In genomic region chr10:131923059-131923756, GRCh38 we compare ENCODE assay signal across 16 cellular contexts. TPM values are rescaled to one million over a fixed set of nuclear protein-coding genes. Genes with fewer than 3 reads are reported as not detected.
DNase-seq lines count a peak whose midpoint lies in the region; ATAC-seq and TF ChIP-seq lines count a peak whose summit lies in the region.
"Had no signal": no experiment of that assay in that cellular context is flagged by ENCODE, and none has a peak within 500 bp of the region (broad histone marks: within the 10 kb centered on the region; RNA-seq: fewer than 3 reads in every experiment).

No MANE protein-coding gene starts in this region.

- DNase-seq in NCI-H526 treated with DMSO at 0.1 percent for 48 hours (lab: John Stamatoyannopoulos, UW) (peak; percentile 56), endodermal cell (peak; percentile 32), trophoblast cell (no peak), kidney tubule cell (ENCODE audit: low spot score) (no peak)
- no peak for DNase-seq in activated naive CD4-positive, alpha-beta T cell treated with anti-CD3 and anti-CD28 coated beads, Interleukin-2, amount 50 U/mL, for 16 hours
- DNase-seq: CD4-positive, alpha-beta memory T cell; DMS79 treated with DMSO at 0.1 percent for 48 hours; Kasumi-1; NCI-H1930; NCI-H2171; NCI-H446 treated with DMSO at 0.1 percent for 48 hours; NCI-H82 had no signal

- H3K4me2 ChIP-seq in trophoblast cell (ENCODE audit: low read length) = no peak overlapping the region

- peaks cover 31% of the 10 kb centered on the region for H3K36me3 Mint-ChIP-seq in endodermal cell (ENCODE audit: low read depth)

- H3K4me1 ChIP-seq in endodermal cell (ENCODE audit: control insufficient read depth, insufficient read depth, low read length) = peaks cover 4% of the 10 kb centered on the region
- H3K4me1 ChIP-seq in trophoblast cell (ENCODE audit: control insufficient read depth in 1 of 2, insufficient read depth in 2 of 2, low read length in 2 of 2) = peaks cover 5 to 7% of the 10 kb centered on the region in 2 experiments

- H3K18ac ChIP-seq in trophoblast cell (ENCODE audit: low read length) = peak overlapping the region; percentile 80

- WGBS in endodermal cell (ENCODE audit: insufficient coverage in 1 of 2, insufficient read length in 1 of 2), 2 experiments = 89 to 97% methylated on average over 10 of the region's 10 CpGs
- no CpG with 5 or more reads among the region's 10 CpGs for WGBS in trophoblast cell (ENCODE audit: extremely low coverage, insufficient coverage, insufficient read length)

- no peak for ATAC-seq in HG03139 (IDR thresholded peaks at IDR 0.05; ENCODE audit: unreplicated experiment)
- ATAC-seq: Panc1, Right ventricle myocardium inferior had no signal

- H2AK5ac ChIP-seq in trophoblast cell (ENCODE audit: low read length) = no peak overlapping the region

- H3K27me3 Mint-ChIP-seq in endodermal cell (ENCODE audit: insufficient read depth) = no peaks in the 10 kb centered on the region
- H3K27me3 Mint-ChIP-seq: CD4-positive, alpha-beta memory T cell had no signal

- H2BK12ac ChIP-seq in trophoblast cell (ENCODE audit: low read length) = no peak overlapping the region

- no peak for TF ChIP-seq CTCF in C4-2B (conservative IDR thresholded peaks at IDR 0.05)
- TF ChIP-seq CTCF in endodermal cell (conservative IDR thresholded peaks at IDR 0.05) = no peak

- H3K23ac ChIP-seq in trophoblast cell (ENCODE audit: low read length) = no peak overlapping the region

- peaks cover 12% of the 10 kb centered on the region for H3K79me2 ChIP-seq in trophoblast cell (ENCODE audit: control insufficient read depth, insufficient read depth, low read length, poor library complexity)

- H2BK5ac ChIP-seq in trophoblast cell (ENCODE audit: low read depth, low read length, poor library complexity) = no peak overlapping the region

- H3K36me3 ChIP-seq in endodermal cell (ENCODE audit: control insufficient read depth, insufficient read depth, low read length) (peaks cover 11% of the 10 kb centered on the region), trophoblast cell (ENCODE audit: control insufficient read depth in 1 of 2, insufficient read depth in 2 of 2, low read length in 2 of 2) (peaks cover 1 to 2% of the 10 kb centered on the region in 2 experiments)

- no peak overlapping the region for H2AFZ ChIP-seq in trophoblast cell (ENCODE audit: insufficient read depth, low read length, poor library complexity)

- peaks cover 22% of the 10 kb centered on the region for H3K4me1 Mint-ChIP-seq in endodermal cell

- H3K9me3 ChIP-seq in endodermal cell (ENCODE audit: control insufficient read depth, low read length) = peaks cover 23% of the 10 kb centered on the region
- H3K9me3 ChIP-seq in trophoblast cell (ENCODE audit: insufficient read depth, low read depth, low read length) = peaks cover 2% of the 10 kb centered on the region

- H4K91ac ChIP-seq in trophoblast cell (ENCODE audit: low read depth, low read length) = no peak overlapping the region

- no peak overlapping the region for H4K12ac ChIP-seq in trophoblast cell (ENCODE audit: low read depth, low read length)

- no peak overlapping the region for H2BK120ac ChIP-seq in trophoblast cell (ENCODE audit: insufficient read depth, low read length, poor library complexity)

- H3K14ac ChIP-seq in trophoblast cell (ENCODE audit: low read length) = no peak overlapping the region

- H3K9me3 Mint-ChIP-seq in endodermal cell = peaks cover 25% of the 10 kb centered on the region

- peak overlapping the region; percentile 19 for H3K4ac ChIP-seq in trophoblast cell (ENCODE audit: low read depth, low read length)

- peaks cover 2% of the 10 kb centered on the region for H3K79me1 ChIP-seq in trophoblast cell (ENCODE audit: low read length)

- no peak overlapping the region for H4K8ac ChIP-seq in trophoblast cell (ENCODE audit: low read depth, low read length)

- H3K27me3 ChIP-seq in endodermal cell (ENCODE audit: control insufficient read depth, insufficient read depth, low read length, poor library complexity, severe bottlenecking) (no peaks in the 10 kb centered on the region), trophoblast cell (ENCODE audit: insufficient read depth, low read length) (no peaks in the 10 kb centered on the region)

- H3K9ac ChIP-seq in endodermal cell (ENCODE audit: extremely low read depth, low read length, poor library complexity, severe bottlenecking) = no peak overlapping the region
- H3K9ac ChIP-seq in trophoblast cell (ENCODE audit: low read length) = no peak overlapping the region

- H3K4me3 ChIP-seq in endodermal cell (ENCODE audit: low read length) (no peak overlapping the region), trophoblast cell (ENCODE audit: low read depth, low read length) (no peak overlapping the region)

- no peak overlapping the region for H3K27ac Mint-ChIP-seq in endodermal cell

- peak overlapping the region; percentile 35; the same call in 1 of the 2 replicates for H3K27ac ChIP-seq in C4-2B
- H3K27ac ChIP-seq in endodermal cell (ENCODE audit: low read depth, low read length) = no peak overlapping the region
- H3K27ac ChIP-seq in trophoblast cell (ENCODE audit: low read depth, low read length) = no peak overlapping the region

- H3K4me3 Mint-ChIP-seq in endodermal cell = no peak overlapping the region
- H3K4me3 Mint-ChIP-seq: CD4-positive, alpha-beta memory T cell had no signal

RNA-seq across cellular contexts. Expression of gene PPP2R2D, which starts 22.4 kb away (rescaled TPM):
- 10 to 100 TPM; 35.5 to 37.5 TPM for total RNA-seq in endodermal cell
- polyA plus RNA-seq in endodermal cell (2013, experiment 1 of 2) = 36.0 TPM
- 35.4 TPM for polyA plus RNA-seq in endodermal cell (2013, experiment 2 of 2)
- 40.4 and 40.5 TPM in 2 replicates for polyA plus RNA-seq in trophoblast cell (2013)

RNA-seq across cellular contexts. Expression of gene BNIP3, which starts 58.5 kb away (rescaled TPM):
- total RNA-seq in endodermal cell = 100 to 1,000 TPM in 1 of 2 donors, 10 to 100 TPM in 1; 93.5 to 108 TPM
- 149 TPM for polyA plus RNA-seq in endodermal cell (2013, experiment 1 of 2)
- polyA plus RNA-seq in endodermal cell (2013, experiment 2 of 2) = 135 TPM
- 237 and 248 TPM in 2 replicates for polyA plus RNA-seq in trophoblast cell (2013)

Comparison
In these comparisons a context has a peak if more than half of its experiments do, and no peak if none do; other contexts are left out.
1. DNase-seq: peak in NCI-H526 treated with DMSO at 0.1 percent for 48 hours (single experiment) and endodermal cell (single experiment); none in trophoblast cell (0 of 2), activated naive CD4-positive, alpha-beta T cell treated with anti-CD3 and anti-CD28 coated beads, Interleukin-2, amount 50 U/mL, for 16 hours (single experiment) and kidney tubule cell (single experiment).